ENCODE assay signal across 2 cellular contexts in genomic region chr1:3021233-3021671, GRCh38.
TF ChIP-seq lines count a peak whose summit lies in the region.

TSS of gene ACTRT2 (plus strand) at chr1:3021467. CDS start at chr1:3021687, 220 bp downstream.

TF ChIP-seq in GM23338, 12 proteins besides CTCF, POLR2A, EP300 and RAD21:
- TF ChIP-seq EZH2 (IDR thresholded peaks at IDR 0.05; ENCODE audit: low read depth, unreplicated experiment), result no peak
- TF ChIP-seq ZNF331 (CRISPR knock-in tag; IDR thresholded peaks at IDR 0.05; ENCODE audit: low read depth), result no peak
- no peak for TF ChIP-seq JUNB (IDR thresholded peaks at IDR 0.05; ENCODE audit: unreplicated experiment)
- no peak for TF ChIP-seq ZNF462 (CRISPR knock-in tag; IDR thresholded peaks at IDR 0.05)
- TF ChIP-seq NANOG (IDR thresholded peaks at IDR 0.05; ENCODE audit: borderline replicate concordance), result no peak
- no peak for TF ChIP-seq POLR2AphosphoS5 (IDR thresholded peaks at IDR 0.05; ENCODE audit: low read depth)
- TF ChIP-seq ZNF114 (CRISPR knock-in tag; IDR thresholded peaks at IDR 0.05), result no peak
- TF ChIP-seq, protein P1, sequence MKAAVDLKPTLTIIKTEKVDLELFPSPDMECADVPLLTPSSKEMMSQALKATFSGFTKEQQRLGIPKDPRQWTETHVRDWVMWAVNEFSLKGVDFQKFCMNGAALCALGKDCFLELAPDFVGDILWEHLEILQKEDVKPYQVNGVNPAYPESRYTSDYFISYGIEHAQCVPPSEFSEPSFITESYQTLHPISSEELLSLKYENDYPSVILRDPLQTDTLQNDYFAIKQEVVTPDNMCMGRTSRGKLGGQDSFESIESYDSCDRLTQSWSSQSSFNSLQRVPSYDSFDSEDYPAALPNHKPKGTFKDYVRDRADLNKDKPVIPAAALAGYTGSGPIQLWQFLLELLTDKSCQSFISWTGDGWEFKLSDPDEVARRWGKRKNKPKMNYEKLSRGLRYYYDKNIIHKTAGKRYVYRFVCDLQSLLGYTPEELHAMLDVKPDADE (IDR thresholded peaks at IDR 0.05), result no peak
- TF ChIP-seq, protein P2, sequence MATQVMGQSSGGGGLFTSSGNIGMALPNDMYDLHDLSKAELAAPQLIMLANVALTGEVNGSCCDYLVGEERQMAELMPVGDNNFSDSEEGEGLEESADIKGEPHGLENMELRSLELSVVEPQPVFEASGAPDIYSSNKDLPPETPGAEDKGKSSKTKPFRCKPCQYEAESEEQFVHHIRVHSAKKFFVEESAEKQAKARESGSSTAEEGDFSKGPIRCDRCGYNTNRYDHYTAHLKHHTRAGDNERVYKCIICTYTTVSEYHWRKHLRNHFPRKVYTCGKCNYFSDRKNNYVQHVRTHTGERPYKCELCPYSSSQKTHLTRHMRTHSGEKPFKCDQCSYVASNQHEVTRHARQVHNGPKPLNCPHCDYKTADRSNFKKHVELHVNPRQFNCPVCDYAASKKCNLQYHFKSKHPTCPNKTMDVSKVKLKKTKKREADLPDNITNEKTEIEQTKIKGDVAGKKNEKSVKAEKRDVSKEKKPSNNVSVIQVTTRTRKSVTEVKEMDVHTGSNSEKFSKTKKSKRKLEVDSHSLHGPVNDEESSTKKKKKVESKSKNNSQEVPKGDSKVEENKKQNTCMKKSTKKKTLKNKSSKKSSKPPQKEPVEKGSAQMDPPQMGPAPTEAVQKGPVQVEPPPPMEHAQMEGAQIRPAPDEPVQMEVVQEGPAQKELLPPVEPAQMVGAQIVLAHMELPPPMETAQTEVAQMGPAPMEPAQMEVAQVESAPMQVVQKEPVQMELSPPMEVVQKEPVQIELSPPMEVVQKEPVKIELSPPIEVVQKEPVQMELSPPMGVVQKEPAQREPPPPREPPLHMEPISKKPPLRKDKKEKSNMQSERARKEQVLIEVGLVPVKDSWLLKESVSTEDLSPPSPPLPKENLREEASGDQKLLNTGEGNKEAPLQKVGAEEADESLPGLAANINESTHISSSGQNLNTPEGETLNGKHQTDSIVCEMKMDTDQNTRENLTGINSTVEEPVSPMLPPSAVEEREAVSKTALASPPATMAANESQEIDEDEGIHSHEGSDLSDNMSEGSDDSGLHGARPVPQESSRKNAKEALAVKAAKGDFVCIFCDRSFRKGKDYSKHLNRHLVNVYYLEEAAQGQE (IDR thresholded peaks at IDR 0.05; ENCODE audit: unreplicated experiment), result no peak
- TF ChIP-seq EZH2phosphoT487 (IDR thresholded peaks at IDR 0.05; ENCODE audit: unreplicated experiment), result no peak
- TF ChIP-seq STAT1 (IDR thresholded peaks at IDR 0.05; ENCODE audit: unreplicated experiment), result no peak
- TF ChIP-seq CREB1 (CRISPR knock-in tag; IDR thresholded peaks at IDR 0.05; ENCODE audit: low read depth), result no peak
TF ChIP-seq in GM23338: peak in this region for 0.

TF ChIP-seq in HepG2, 621 proteins besides CTCF, POLR2A, EP300 and RAD21:
- TF ChIP-seq JARID2 (CRISPR knock-in tag; IDR thresholded peaks at IDR 0.05; ENCODE audit: insufficient replicate concordance), result no peak
- TF ChIP-seq TOE1 (CRISPR knock-in tag; IDR thresholded peaks at IDR 0.05), result no peak
- 0 out of 2 replicates have a peak, but pooled peaks have one; percentile 0 for TF ChIP-seq CEBPB (IDR thresholded peaks at IDR 0.05; ENCODE audit: borderline replicate concordance, low read depth, low read length)
